1 cellular context compared by ENCODE assay signal in genomic region chr6:108558372-108559096, GRCh38.
TF ChIP-seq lines count a peak whose summit lies in the region.

No MANE protein-coding gene starts in this region.

TF ChIP-seq in K562, 482 proteins besides CTCF, POLR2A, EP300 and RAD21 (continued from another document and continues in another):
- TF ChIP-seq CUX1 (CRISPR knock-in tag; IDR thresholded peaks at IDR 0.05) (peak; percentile 22; the same call in 1 of the 2 replicates), NFATC3 (IDR thresholded peaks at IDR 0.05) (no peak), KLF10 (CRISPR knock-in tag; IDR thresholded peaks at IDR 0.05) (no peak), ZNF12 (CRISPR knock-in tag; IDR thresholded peaks at IDR 0.05) (no peak), HNRNPK (IDR thresholded peaks at IDR 0.05; ENCODE audit: low read depth, low read length, poor library complexity, severe bottlenecking) (peak; percentile 76), PTRF (tag; IDR thresholded peaks at IDR 0.05) (no peak), LARP7 (IDR thresholded peaks at IDR 0.05) (no peak), NCOA6 (IDR thresholded peaks at IDR 0.05) (no peak), ZKSCAN1 (IDR thresholded peaks at IDR 0.05; ENCODE audit: low read depth, low read length) (peak; percentile 37; the same call in 1 of the 2 replicates), HDAC2 (IDR thresholded peaks at IDR 0.05) (no peak), ZNF41 (CRISPR knock-in tag; conservative IDR thresholded peaks at IDR 0.05) (no peak), NRF1 (conservative IDR thresholded peaks at IDR 0.05 in 1 of 2, IDR thresholded peaks at IDR 0.05 in 1 of 2) (peak; percentile 50 to 68; a peak in 3 of 4 replicates), RBBP5 (IDR thresholded peaks at IDR 0.05; ENCODE audit: borderline replicate concordance, insufficient read depth, low read length, poor library complexity, severe bottlenecking) (no peak), TBL1XR1 (IDR thresholded peaks at IDR 0.05; ENCODE audit: low read length in 2 of 2) (peak in 1 of 2 experiments; percentile 78; a peak in 1 of 4 replicates), TCF15 (CRISPR knock-in tag; IDR thresholded peaks at IDR 0.05) (no peak), ZZZ3 (IDR thresholded peaks at IDR 0.05) (no peak), ZNF766 (CRISPR knock-in tag; conservative IDR thresholded peaks at IDR 0.05) (peak; percentile 80; the same call in 1 of the 2 replicates), ZNF146 (CRISPR knock-in tag; IDR thresholded peaks at IDR 0.05; ENCODE audit: unreplicated experiment) (no peak), ARID1B (IDR thresholded peaks at IDR 0.05) (no peak), RBFOX2 (IDR thresholded peaks at IDR 0.05; ENCODE audit: low read depth, low read length) (peak; percentile 38), CEBPB (tag; IDR thresholded peaks at IDR 0.05) (no peak), BACH1 (tag; IDR thresholded peaks at IDR 0.05) (no peak), TCF3 (CRISPR knock-in tag; IDR thresholded peaks at IDR 0.05) (0 out of 2 replicates have a peak, but pooled peaks have one; percentile 6), POLR3G (IDR thresholded peaks at IDR 0.05; ENCODE audit: extremely low read depth, insufficient read length, insufficient replicate concordance) (no peak), ZBTB43 (CRISPR knock-in tag; IDR thresholded peaks at IDR 0.05) (no peak), MGA (IDR thresholded peaks at IDR 0.05) (no peak), GTF2E2 (tag; IDR thresholded peaks at IDR 0.05) (0 out of 2 replicates have a peak, but pooled peaks have one; percentile 35), ZNF232 (CRISPR knock-in tag; IDR thresholded peaks at IDR 0.05) (no peak)
- TF ChIP-seq, protein P1, sequence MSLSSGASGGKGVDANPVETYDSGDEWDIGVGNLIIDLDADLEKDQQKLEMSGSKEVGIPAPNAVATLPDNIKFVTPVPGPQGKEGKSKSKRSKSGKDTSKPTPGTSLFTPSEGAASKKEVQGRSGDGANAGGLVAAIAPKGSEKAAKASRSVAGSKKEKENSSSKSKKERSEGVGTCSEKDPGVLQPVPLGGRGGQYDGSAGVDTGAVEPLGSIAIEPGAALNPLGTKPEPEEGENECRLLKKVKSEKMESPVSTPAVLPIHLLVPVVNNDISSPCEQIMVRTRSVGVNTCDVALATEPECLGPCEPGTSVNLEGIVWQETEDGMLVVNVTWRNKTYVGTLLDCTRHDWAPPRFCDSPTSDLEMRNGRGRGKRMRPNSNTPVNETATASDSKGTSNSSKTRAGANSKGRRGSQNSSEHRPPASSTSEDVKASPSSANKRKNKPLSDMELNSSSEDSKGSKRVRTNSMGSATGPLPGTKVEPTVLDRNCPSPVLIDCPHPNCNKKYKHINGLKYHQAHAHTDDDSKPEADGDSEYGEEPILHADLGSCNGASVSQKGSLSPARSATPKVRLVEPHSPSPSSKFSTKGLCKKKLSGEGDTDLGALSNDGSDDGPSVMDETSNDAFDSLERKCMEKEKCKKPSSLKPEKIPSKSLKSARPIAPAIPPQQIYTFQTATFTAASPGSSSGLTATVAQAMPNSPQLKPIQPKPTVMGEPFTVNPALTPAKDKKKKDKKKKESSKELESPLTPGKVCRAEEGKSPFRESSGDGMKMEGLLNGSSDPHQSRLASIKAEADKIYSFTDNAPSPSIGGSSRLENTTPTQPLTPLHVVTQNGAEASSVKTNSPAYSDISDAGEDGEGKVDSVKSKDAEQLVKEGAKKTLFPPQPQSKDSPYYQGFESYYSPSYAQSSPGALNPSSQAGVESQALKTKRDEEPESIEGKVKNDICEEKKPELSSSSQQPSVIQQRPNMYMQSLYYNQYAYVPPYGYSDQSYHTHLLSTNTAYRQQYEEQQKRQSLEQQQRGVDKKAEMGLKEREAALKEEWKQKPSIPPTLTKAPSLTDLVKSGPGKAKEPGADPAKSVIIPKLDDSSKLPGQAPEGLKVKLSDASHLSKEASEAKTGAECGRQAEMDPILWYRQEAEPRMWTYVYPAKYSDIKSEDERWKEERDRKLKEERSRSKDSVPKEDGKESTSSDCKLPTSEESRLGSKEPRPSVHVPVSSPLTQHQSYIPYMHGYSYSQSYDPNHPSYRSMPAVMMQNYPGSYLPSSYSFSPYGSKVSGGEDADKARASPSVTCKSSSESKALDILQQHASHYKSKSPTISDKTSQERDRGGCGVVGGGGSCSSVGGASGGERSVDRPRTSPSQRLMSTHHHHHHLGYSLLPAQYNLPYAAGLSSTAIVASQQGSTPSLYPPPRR (CRISPR knock-in tag; IDR thresholded peaks at IDR 0.05; ENCODE audit: borderline replicate concordance): no peak
- TF ChIP-seq, protein P2, sequence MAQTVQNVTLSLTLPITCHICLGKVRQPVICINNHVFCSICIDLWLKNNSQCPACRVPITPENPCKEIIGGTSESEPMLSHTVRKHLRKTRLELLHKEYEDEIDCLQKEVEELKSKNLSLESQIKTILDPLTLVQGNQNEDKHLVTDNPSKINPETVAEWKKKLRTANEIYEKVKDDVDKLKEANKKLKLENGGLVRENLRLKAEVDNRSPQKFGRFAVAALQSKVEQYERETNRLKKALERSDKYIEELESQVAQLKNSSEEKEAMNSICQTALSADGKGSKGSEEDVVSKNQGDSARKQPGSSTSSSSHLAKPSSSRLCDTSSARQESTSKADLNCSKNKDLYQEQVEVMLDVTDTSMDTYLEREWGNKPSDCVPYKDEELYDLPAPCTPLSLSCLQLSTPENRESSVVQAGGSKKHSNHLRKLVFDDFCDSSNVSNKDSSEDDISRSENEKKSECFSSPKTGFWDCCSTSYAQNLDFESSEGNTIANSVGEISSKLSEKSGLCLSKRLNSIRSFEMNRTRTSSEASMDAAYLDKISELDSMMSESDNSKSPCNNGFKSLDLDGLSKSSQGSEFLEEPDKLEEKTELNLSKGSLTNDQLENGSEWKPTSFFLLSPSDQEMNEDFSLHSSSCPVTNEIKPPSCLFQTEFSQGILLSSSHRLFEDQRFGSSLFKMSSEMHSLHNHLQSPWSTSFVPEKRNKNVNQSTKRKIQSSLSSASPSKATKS (CRISPR knock-in tag; IDR thresholded peaks at IDR 0.05): no peak
- TF ChIP-seq, protein P3, sequence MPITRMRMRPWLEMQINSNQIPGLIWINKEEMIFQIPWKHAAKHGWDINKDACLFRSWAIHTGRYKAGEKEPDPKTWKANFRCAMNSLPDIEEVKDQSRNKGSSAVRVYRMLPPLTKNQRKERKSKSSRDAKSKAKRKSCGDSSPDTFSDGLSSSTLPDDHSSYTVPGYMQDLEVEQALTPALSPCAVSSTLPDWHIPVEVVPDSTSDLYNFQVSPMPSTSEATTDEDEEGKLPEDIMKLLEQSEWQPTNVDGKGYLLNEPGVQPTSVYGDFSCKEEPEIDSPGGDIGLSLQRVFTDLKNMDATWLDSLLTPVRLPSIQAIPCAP (CRISPR knock-in tag; IDR thresholded peaks at IDR 0.05; ENCODE audit: borderline replicate concordance): no peak
